In genomic region chr5:36932056-36932455, GRCh38 we compare ENCODE assay signal across 18 cellular contexts. TPM values are rescaled to one million over a fixed set of nuclear protein-coding genes. Genes with fewer than 3 reads are reported as not detected.
A peak's percentile ranks its signal among the peaks of the same experiment; 100 is the strongest.
DNase-seq lines count a peak whose midpoint lies in the region; ATAC-seq, FAIRE-seq and TF ChIP-seq lines count a peak whose summit lies in the region.
"Had no signal": no experiment of that assay in that cellular context is flagged by ENCODE, and none has a peak within 500 bp of the region (broad histone marks: within the 10 kb centered on the region; RNA-seq: fewer than 3 reads in every experiment).

No MANE protein-coding gene starts in this region.

- no peak overlapping the region for H4K5ac ChIP-seq in H1 (ENCODE audit: insufficient read length, low read depth, low read length)

- no peak overlapping the region for H3K23ac ChIP-seq in H1 (ENCODE audit: insufficient read length)

- H3K9me3 Mint-ChIP-seq in natural killer cell, result no peaks in the 10 kb centered on the region
- no peaks in the 10 kb centered on the region for H3K9me3 Mint-ChIP-seq in natural killer cell treated with Interleukin-12 subunit alpha and Interleukin-12 subunit beta and Interleukin-15 and Interleukin-18, amount 100 ng/mL, for 72 hours
- no peaks in the 10 kb centered on the region for H3K9me3 Mint-ChIP-seq in naive thymus-derived CD8-positive, alpha-beta T cell
- H3K9me3 Mint-ChIP-seq: H9 had no signal

- peak overlapping the region; percentile 45 for H3K4me3 Mint-ChIP-seq in natural killer cell
- no peak overlapping the region for H3K4me3 Mint-ChIP-seq in natural killer cell treated with Interleukin-12 subunit alpha and Interleukin-12 subunit beta and Interleukin-15 and Interleukin-18, amount 100 ng/mL, for 72 hours
- H3K4me3 Mint-ChIP-seq in naive thymus-derived CD8-positive, alpha-beta T cell, result peak overlapping the region in 6 of 10 donors; percentile 2 to 58 (median 18)
- H3K4me3 Mint-ChIP-seq: B cell, H9 had no signal

- H4K91ac ChIP-seq in H1 (replicated peaks; ENCODE audit: insufficient read length, low read length), result no peak overlapping the region

- no peak overlapping the region for H3K4me2 ChIP-seq in H1 (ENCODE audit: insufficient read depth in 1 of 2, low read depth in 2 of 2, low read length in 2 of 2)
- H3K4me2 ChIP-seq: BLaER1 treated with 17β-estradiol and CSF1 and Interleukin-3, amounts not matched to agents 10 nM and 100 nM had no signal

- DNase-seq in natural killer cell (no peak), H1 (ENCODE audit: low read depth in 1 of 2, low spot score in 2 of 2) (no peak)
- DNase-seq in natural killer cell treated with Interleukin-12 subunit alpha and Interleukin-12 subunit beta and Interleukin-15 and Interleukin-18, amount 100 ng/mL, for 72 hours (ENCODE audit: low spot score), result no peak
- DNase-seq in naive thymus-derived CD8-positive, alpha-beta T cell, result no peak
- no peak for DNase-seq in effector memory CD4-positive, alpha-beta T cell
- DNase-seq: DMS 273 treated with DMSO at 0.1 percent for 48 hours, DMS53, DND-41, GOT3, H9, IMR-90 had no signal

- H3K9ac ChIP-seq in H1 (replicated peaks in 1 of 4; ENCODE audit: extremely low read depth in 1 of 4, low read depth in 3 of 4, low read length in 3 of 4), result no peak overlapping the region
- H3K9ac ChIP-seq: BLaER1 treated with 17β-estradiol and CSF1 and Interleukin-3, amounts not matched to agents 10 nM and 100 nM had no signal

- no peaks in the 10 kb centered on the region for H3K36me3 Mint-ChIP-seq in natural killer cell
- no peaks in the 10 kb centered on the region for H3K36me3 Mint-ChIP-seq in natural killer cell treated with Interleukin-12 subunit alpha and Interleukin-12 subunit beta and Interleukin-15 and Interleukin-18, amount 100 ng/mL, for 72 hours
- peaks cover 0 to 1% (median 0%) of the 10 kb centered on the region in 3 donors for H3K36me3 Mint-ChIP-seq in naive thymus-derived CD8-positive, alpha-beta T cell

- no peak overlapping the region for H3K4ac ChIP-seq in H1 (replicated peaks; ENCODE audit: insufficient read length, low read depth, low read length)

- H3K79me2 ChIP-seq in H1 (ENCODE audit: control insufficient read depth in 1 of 2, insufficient read depth in 2 of 2, low read length in 2 of 2), result peaks cover 0 to 99% of the 10 kb centered on the region in 2 experiments; a peak in 3 of 4 replicates

- FAIRE-seq in H1 (lab: Jason Lieb, UNC), result peak; percentile 36
- FAIRE-seq: GM12891, K562 had no signal

- H2BK15ac ChIP-seq in H1 (ENCODE audit: low read length), result no peak overlapping the region

- TF ChIP-seq EP300 in H1 (IDR thresholded peaks at IDR 0.05; ENCODE audit: borderline replicate concordance in 1 of 2, low read depth in 2 of 2, low read length in 2 of 2), result no peak

- TF ChIP-seq RAD21 in H1 (IDR thresholded peaks at IDR 0.05 in 1 of 2, conservative IDR thresholded peaks at IDR 0.05 in 1 of 2; ENCODE audit: low read depth in 2 of 2, low read length in 2 of 2), result no peak

- no peak overlapping the region for H2BK12ac ChIP-seq in H1 (ENCODE audit: low read depth, low read length)

- H3K9me3 ChIP-seq in HEK293 (ENCODE audit: control insufficient read depth, insufficient read depth, low read depth, low read length) (no peaks in the 10 kb centered on the region), H1 (ENCODE audit: insufficient read depth in 2 of 2, low read depth in 1 of 2, low read length in 1 of 2) (no peaks in the 10 kb centered on the region)
- H3K9me3 ChIP-seq in effector memory CD4-positive, alpha-beta T cell (ENCODE audit: control insufficient read depth, low read length), result no peaks in the 10 kb centered on the region

- H3K4me1 ChIP-seq in HEK293 (ENCODE audit: control insufficient read depth, insufficient read depth, low read length) (peaks cover 43% of the 10 kb centered on the region), H1 (replicated peaks in 1 of 4; ENCODE audit: control insufficient read depth in 3 of 4, insufficient read depth in 4 of 4, low read length in 3 of 4) (no peaks in the 10 kb centered on the region)
- peaks cover 4% of the 10 kb centered on the region for H3K4me1 ChIP-seq in effector memory CD4-positive, alpha-beta T cell (ENCODE audit: control insufficient read depth, insufficient read depth, low read length, poor library complexity, severe bottlenecking)

- no peak for TF ChIP-seq POLR2A in H1 (IDR thresholded peaks at IDR 0.05; ENCODE audit: control extremely low read depth in 1 of 2, low read depth in 2 of 2, low read length in 2 of 2)

- H3K36me3 ChIP-seq in HEK293 (ENCODE audit: control insufficient read depth in 2 of 2, insufficient read depth in 1 of 2, low read length in 2 of 2) (no peaks in the 10 kb centered on the region), H1 (ENCODE audit: control insufficient read depth in 2 of 4, insufficient read depth in 4 of 4, low read length in 3 of 4) (no peaks in the 10 kb centered on the region)
- H3K36me3 ChIP-seq in effector memory CD4-positive, alpha-beta T cell (ENCODE audit: control insufficient read depth, insufficient read depth, low read length), result no peaks in the 10 kb centered on the region

- no peaks in the 10 kb centered on the region for H3K27me3 ChIP-seq in H1 (replicated peaks in 1 of 4; ENCODE audit: control insufficient read depth in 3 of 4, extremely low read depth in 1 of 4, insufficient read depth in 3 of 4, low read length in 3 of 4)
- no peaks in the 10 kb centered on the region for H3K27me3 ChIP-seq in effector memory CD4-positive, alpha-beta T cell (replicated peaks; ENCODE audit: control insufficient read depth, insufficient read depth, low read length, poor library complexity, severe bottlenecking)
- H3K27me3 ChIP-seq: BLaER1 treated with 17β-estradiol and CSF1 and Interleukin-3, amounts not matched to agents 10 nM and 100 nM had no signal

- H2BK20ac ChIP-seq in H1 (ENCODE audit: low read length), result no peak overlapping the region

- CTCF ChIA-PET in HEK293 (lab: Yijun Ruan, JAX) (interaction anchor here (0.6 to 0.7 kb wide), 2 partner anchors 11 to 26 kb away, joined by 3 to 4 read pairs; no protein-coding TSS in a partner anchor), H1 (lab: Charles Lee; ENCODE audit: partially characterized antibody) (no interaction called here)

- no peaks in the 10 kb centered on the region for H3K27me3 Mint-ChIP-seq in natural killer cell (ENCODE audit: low read depth in 2 of 2)
- H3K27me3 Mint-ChIP-seq in natural killer cell treated with Interleukin-12 subunit alpha and Interleukin-12 subunit beta and Interleukin-15 and Interleukin-18, amount 100 ng/mL, for 72 hours, result no peaks in the 10 kb centered on the region
- no peaks in the 10 kb centered on the region for H3K27me3 Mint-ChIP-seq in naive thymus-derived CD8-positive, alpha-beta T cell
- H3K27me3 Mint-ChIP-seq: B cell had no signal

- no peak overlapping the region for H4K8ac ChIP-seq in H1 (ENCODE audit: extremely low read depth, insufficient read depth, low read length)

- WGBS in H1 (ENCODE audit: extremely low coverage in 1 of 2, insufficient coverage in 1 of 2, insufficient read length in 1 of 2, insufficient replicate concordance in 2 of 2, low coverage in 1 of 2, low lambda C conversion rate in 2 of 2, missing lambda C conversion rate in 1 of 2), 2 experiments, result 84% methylated on average over 4 of the region's 4 CpGs; no CpG with 5 or more reads in 1 of the 2 experiments

- TF ChIP-seq CTCF in natural killer cell (IDR thresholded peaks at IDR 0.05) (no peak), HEK293 (tag by site-specific recombination; IDR thresholded peaks at IDR 0.05) (no peak), H1 (IDR thresholded peaks at IDR 0.05; ENCODE audit: control extremely low read depth in 1 of 3, insufficient read depth in 1 of 3, low read depth in 1 of 3, low read length in 3 of 3) (no peak)

- H3K27ac ChIP-seq in HEK293 (ENCODE audit: extremely low read depth, low read depth, low read length) (no peak overlapping the region), H1 (ENCODE audit: low read depth, low read length) (no peak overlapping the region)
- no peak overlapping the region for H3K27ac ChIP-seq in effector memory CD4-positive, alpha-beta T cell (ENCODE audit: insufficient read depth, low read length, poor library complexity, severe bottlenecking)
- H3K27ac ChIP-seq: BLaER1 treated with 17β-estradiol and CSF1 and Interleukin-3, amounts not matched to agents 10 nM and 100 nM had no signal

- H2BK5ac ChIP-seq in H1 (ENCODE audit: low read depth, low read length), result no peak overlapping the region

- H3K23me2 ChIP-seq in H1 (ENCODE audit: low read depth, low read length), result no peaks in the 10 kb centered on the region

- POLR2A ChIA-PET in HEK293 (lab: Yijun Ruan, JAX) (no interaction called here), H1 (lab: Charles Lee; ENCODE audit: partially characterized antibody) (no interaction called here)
- POLR2A ChIA-PET in naive thymus-derived CD8-positive, alpha-beta T cell (lab: Charles Lee), result no interaction called here

- peaks cover 85 to 91% of the 10 kb centered on the region in 2 donors for H3K4me1 Mint-ChIP-seq in natural killer cell
- peaks cover 53 to 76% of the 10 kb centered on the region in 2 donors for H3K4me1 Mint-ChIP-seq in natural killer cell treated with Interleukin-12 subunit alpha and Interleukin-12 subunit beta and Interleukin-15 and Interleukin-18, amount 100 ng/mL, for 72 hours (ENCODE audit: low read depth in 2 of 2)
- peaks cover 30 to 90% (median 79%) of the 10 kb centered on the region in 4 donors for H3K4me1 Mint-ChIP-seq in naive thymus-derived CD8-positive, alpha-beta T cell

- H4K20me1 ChIP-seq in H1 (replicated peaks in 1 of 2; ENCODE audit: control insufficient read depth in 1 of 2, insufficient read depth in 2 of 2, low read length in 2 of 2), result peaks cover 3 to 4% of the 10 kb centered on the region in 2 experiments

- H2AK5ac ChIP-seq in H1 (ENCODE audit: low read depth, low read length), result no peak overlapping the region

- no peak overlapping the region for H3K18ac ChIP-seq in H1 (ENCODE audit: extremely low read depth, low read length)

- H3K56ac ChIP-seq in H1 (replicated peaks; ENCODE audit: insufficient read length, low read depth, low read length), result no peak overlapping the region

- H2AFZ ChIP-seq in H1 (ENCODE audit: low read length), result no peak overlapping the region

- H2BK120ac ChIP-seq in H1 (replicated peaks; ENCODE audit: low read depth, low read length), result no peak overlapping the region

- ATAC-seq in natural killer cell, result no peak
- no peak for ATAC-seq in natural killer cell treated with Interleukin-12 subunit alpha and Interleukin-12 subunit beta and Interleukin-15 and Interleukin-18, amount 100 ng/mL, for 72 hours
- no peak for ATAC-seq in naive thymus-derived CD8-positive, alpha-beta T cell
- no peak for ATAC-seq in GM21723 (IDR thresholded peaks at IDR 0.05; ENCODE audit: unreplicated experiment)
- no peak for ATAC-seq in HG03108 (IDR thresholded peaks at IDR 0.05; ENCODE audit: unreplicated experiment)

- H3K4me3 ChIP-seq in HEK293 (ENCODE audit: low read depth, low read length) (no peak overlapping the region), H1 (ENCODE audit: extremely low read depth in 1 of 4, insufficient read depth in 2 of 4, low read depth in 3 of 4, low read length in 4 of 4) (no peak overlapping the region)
- H3K4me3 ChIP-seq in effector memory CD4-positive, alpha-beta T cell (ENCODE audit: insufficient read depth, low read depth, low read length, poor library complexity, severe bottlenecking), result no peak overlapping the region
- H3K4me3 ChIP-seq: BLaER1 treated with 17β-estradiol and CSF1 and Interleukin-3, amounts not matched to agents 10 nM and 100 nM; K562 had no signal

- no peaks in the 10 kb centered on the region for H3K79me1 ChIP-seq in H1 (ENCODE audit: low read depth, low read length)

- H3K14ac ChIP-seq in H1 (ENCODE audit: insufficient read length), result no peak overlapping the region

- intact Hi-C loops in natural killer cell (cut with micrococcal nuclease), result no loop called here

- peak overlapping the region; percentile 29 to 56 for H3K27ac Mint-ChIP-seq in natural killer cell
- no peak overlapping the region for H3K27ac Mint-ChIP-seq in natural killer cell treated with Interleukin-12 subunit alpha and Interleukin-12 subunit beta and Interleukin-15 and Interleukin-18, amount 100 ng/mL, for 72 hours
- no peak overlapping the region for H3K27ac Mint-ChIP-seq in naive thymus-derived CD8-positive, alpha-beta T cell
- H3K27ac Mint-ChIP-seq: B cell had no signal

RNA-seq across cellular contexts. Expression of gene NIPBL, which starts 55.5 kb away (rescaled TPM):
- total RNA-seq in natural killer cell, result 100 to 1,000 TPM; 137 to 153 (median 145) TPM
- 10 to 100 TPM; 56.8 to 71.2 TPM for total RNA-seq in natural killer cell treated with Interleukin-12 subunit alpha and Interleukin-12 subunit beta and Interleukin-15 and Interleukin-18, amount 100 ng/mL, for 72 hours
- 49.6 and 53.5 TPM in 2 replicates for total RNA-seq in H1 (2021; fragmentation: NEBNext Ultra II Directional; extraction: Animal tissue kit (Norgen Biotek cat#: 25700))
- polyA plus RNA-seq in H1 (2011; rRNA removed), result 18.8 and 21.1 TPM in 2 replicates
- polyA plus RNA-seq in H1 (2011; cell fraction: cytosol; rRNA removed), result 19.2 TPM
- polyA plus RNA-seq in H1 (2011; cell fraction: nucleus; rRNA removed), result 44.7 TPM
- 13.2 to 26.4 TPM (median 22.3 TPM) in 4 replicates for polyA plus RNA-seq in H1 (2012, experiment 1 of 2)
- polyA plus RNA-seq in H1 (2012, experiment 2 of 2), result 0.97 TPM
- 19.1 TPM for polyA plus RNA-seq in H1 (2013, experiment 1 of 2)
- polyA plus RNA-seq in H1 (2013, experiment 2 of 2), result 18.0 TPM
- 182 and 228 TPM in 2 replicates for polyA minus RNA-seq in H1 (2011; rRNA and poly(A)+ RNA removed)
- 34.5 TPM for polyA minus RNA-seq in H1 (2011; cell fraction: cytosol; rRNA and poly(A)+ RNA removed)
- polyA minus RNA-seq in H1 (2011; cell fraction: nucleus; rRNA and poly(A)+ RNA removed), result 272 TPM
- 100 to 1,000 TPM; 120 to 127 TPM for total RNA-seq in naive thymus-derived CD8-positive, alpha-beta T cell
- 10 to 100 TPM; 13.8 to 36.4 (median 24.3) TPM for polyA plus RNA-seq in naive thymus-derived CD8-positive, alpha-beta T cell

Comparison
In these comparisons a context has a peak if more than half of its experiments do, and no peak if none do; other contexts are left out.
1. H3K27ac Mint-ChIP-seq: peak in natural killer cell (2 of 2); none in natural killer cell treated with Interleukin-12 subunit alpha and Interleukin-12 subunit beta and Interleukin-15 and Interleukin-18, amount 100 ng/mL, for 72 hours (0 of 2) and naive thymus-derived CD8-positive, alpha-beta T cell (0 of 10).